In the genomic region with DNA sequence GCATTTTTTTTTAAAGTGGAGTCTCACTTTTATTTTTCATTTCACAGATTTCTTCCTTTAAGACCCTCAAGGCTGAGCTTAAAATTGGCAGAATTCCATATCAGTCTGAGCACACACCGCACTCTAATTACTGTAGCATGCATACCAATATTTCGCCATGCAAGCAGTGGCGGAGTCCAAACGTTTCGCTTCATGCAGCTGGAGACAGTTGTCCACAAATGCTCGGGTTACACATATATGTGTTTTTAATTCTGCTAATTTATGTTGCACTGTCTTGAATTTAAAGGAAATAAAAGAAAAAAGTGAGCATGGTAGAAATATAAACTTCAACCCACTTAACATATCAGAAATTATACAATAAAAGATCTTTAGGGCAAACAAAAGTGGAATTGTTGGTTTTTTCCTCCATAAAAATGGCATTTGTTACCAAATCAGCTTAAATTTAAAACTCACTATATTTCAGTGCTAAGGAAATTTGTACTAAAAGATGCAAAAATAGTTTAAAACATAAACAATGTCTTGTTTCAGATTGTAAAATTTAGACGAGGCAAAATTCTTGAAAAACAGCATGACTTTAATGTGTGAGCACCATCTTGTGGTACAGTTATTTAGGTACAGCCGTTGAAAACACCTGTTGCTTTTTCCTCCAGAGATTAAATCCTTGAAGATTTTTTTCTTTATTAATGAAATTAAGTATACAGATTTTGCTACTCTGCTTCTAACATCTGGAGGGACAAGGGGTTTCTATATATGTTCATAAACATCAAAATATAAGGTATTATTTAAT, we compare ENCODE assay signal across 8 cellular contexts. TPM values are rescaled to one million over a fixed set of nuclear protein-coding genes. Genes with fewer than 3 reads are reported as not detected.
DNase-seq lines count a peak whose midpoint lies in the region; ATAC-seq, FAIRE-seq and TF ChIP-seq lines count a peak whose summit lies in the region.

No MANE protein-coding gene starts in this region.

- peak in 1 of 2 experiments; percentile 17 for DNase-seq in Caco-2
- DNase-seq in GM23338 (ENCODE audit: low spot score), result peak; percentile 73
- peak; percentile 80 for DNase-seq in NCI-H2227 (lab: John Stamatoyannopoulos, UW; ENCODE audit: unreplicated experiment)
- DNase-seq in astrocyte (ENCODE audit: low read depth), result peak; percentile 22
- DNase-seq in iris pigment epithelial cell (ENCODE audit: low read depth), result peak; percentile 57
- DNase-seq in superior temporal gyrus (ENCODE audit: extremely low spot score), result peak; percentile 88

- no peaks in the 10 kb centered on the region for H4K20me1 ChIP-seq in GM23338 (replicated peaks; ENCODE audit: insufficient read depth)
- no peaks in the 10 kb centered on the region for H4K20me1 ChIP-seq in astrocyte (ENCODE audit: insufficient read depth, low read length)

- no peaks in the 10 kb centered on the region for H3K27me3 Mint-ChIP-seq in Caco-2 (ENCODE audit: insufficient read depth, unreplicated experiment)
- H3K27me3 Mint-ChIP-seq in GM23338 (ENCODE audit: insufficient read depth, low read depth, poor library complexity), result no peaks in the 10 kb centered on the region
- no peaks in the 10 kb centered on the region for H3K27me3 Mint-ChIP-seq in astrocyte (ENCODE audit: low read depth, unreplicated experiment)

- H3F3A ChIP-seq in GM23338 (replicated peaks; ENCODE audit: low read depth), result no peaks in the 10 kb centered on the region

- no peak for ATAC-seq in GM23338
- no peak for ATAC-seq in HG02981 (IDR thresholded peaks at IDR 0.05; ENCODE audit: unreplicated experiment)
- no peak for ATAC-seq in GM18858 (IDR thresholded peaks at IDR 0.05; ENCODE audit: unreplicated experiment)

- H3K9me3 Mint-ChIP-seq in Caco-2 (ENCODE audit: unreplicated experiment) (no peaks in the 10 kb centered on the region), GM23338 (no peaks in the 10 kb centered on the region), astrocyte (ENCODE audit: unreplicated experiment) (no peaks in the 10 kb centered on the region)

- no TSS peak for BruUV-seq in Caco-2 (replicated peaks; lab: Mats Ljungman, UMichigan)

- peak; percentile 79 for FAIRE-seq in astrocyte (lab: Jason Lieb, UNC)

- CTCF ChIA-PET in Caco-2 (lab: Charles Lee), result no interaction called here

- TF ChIP-seq CTCF in Caco-2 (IDR thresholded peaks at IDR 0.05; ENCODE audit: insufficient read depth in 1 of 2, low read depth in 1 of 2, low read length in 1 of 2, severe bottlenecking in 1 of 2, unreplicated experiment in 1 of 2) (peak; percentile 61 to 66), GM23338 (conservative IDR thresholded peaks at IDR 0.05; ENCODE audit: low read depth in 2 of 2) (peak; percentile 76 to 93), astrocyte (IDR thresholded peaks at IDR 0.05; ENCODE audit: insufficient read depth, low read depth, low read length) (peak; percentile 56)

- no peak overlapping the region for H3K4me2 ChIP-seq in GM23338
- peak overlapping the region; percentile 83 for H3K4me2 ChIP-seq in astrocyte (ENCODE audit: low read length)

- no peak overlapping the region for H3K27ac ChIP-seq in GM23338 (ENCODE audit: low read depth)
- H3K27ac ChIP-seq in astrocyte (ENCODE audit: low read depth, low read length), result no peak overlapping the region

- H3K36me3 Mint-ChIP-seq in Caco-2 (ENCODE audit: insufficient read depth, unreplicated experiment), result no peaks in the 10 kb centered on the region
- no peaks in the 10 kb centered on the region for H3K36me3 Mint-ChIP-seq in GM23338 (ENCODE audit: low read depth)
- no peaks in the 10 kb centered on the region for H3K36me3 Mint-ChIP-seq in astrocyte (ENCODE audit: low read depth, unreplicated experiment)

- H3K4me3 Mint-ChIP-seq in Caco-2 (ENCODE audit: unreplicated experiment) (no peak overlapping the region), GM23338 (no peak overlapping the region), astrocyte (ENCODE audit: unreplicated experiment) (no peak overlapping the region)

- H3K9me2 ChIP-seq in GM23338 (ENCODE audit: insufficient read depth), result no peaks in the 10 kb centered on the region

- H3K9me3 ChIP-seq in Caco-2, result no peaks in the 10 kb centered on the region
- no peaks in the 10 kb centered on the region for H3K9me3 ChIP-seq in astrocyte (ENCODE audit: insufficient read depth, low read depth, low read length)

- H3K4me3 ChIP-seq in Caco-2 (ENCODE audit: low read depth, low read length), result no peak overlapping the region
- H3K4me3 ChIP-seq in GM23338, result no peak overlapping the region
- H3K4me3 ChIP-seq in astrocyte (ENCODE audit: insufficient read depth, low read depth, low read length), result peak overlapping the region; percentile 19

- H2AFZ ChIP-seq in GM23338 (no peak overlapping the region), astrocyte (ENCODE audit: low read depth, low read length) (peak overlapping the region; percentile 0)

- H3K27me3 ChIP-seq in Caco-2 (replicated peaks; ENCODE audit: control insufficient read depth, insufficient read depth, low read length) (no peaks in the 10 kb centered on the region), GM23338 (ENCODE audit: insufficient read depth) (no peaks in the 10 kb centered on the region), astrocyte (ENCODE audit: insufficient read depth, low read length) (no peaks in the 10 kb centered on the region)

- peak overlapping the region; percentile 55 for H3K9ac ChIP-seq in astrocyte (ENCODE audit: low read length)

- POLR2A ChIA-PET in Caco-2 (lab: Charles Lee), result no interaction called here

- no peaks in the 10 kb centered on the region for H3K36me3 ChIP-seq in Caco-2 (ENCODE audit: control insufficient read depth, insufficient read depth, low read length)
- H3K36me3 ChIP-seq in GM23338 (ENCODE audit: insufficient read depth), result no peaks in the 10 kb centered on the region
- no peaks in the 10 kb centered on the region for H3K36me3 ChIP-seq in astrocyte (ENCODE audit: insufficient read depth, low read length)

- H3K27ac Mint-ChIP-seq in Caco-2 (ENCODE audit: unreplicated experiment), result no peak overlapping the region
- H3K27ac Mint-ChIP-seq in GM23338, result no peak overlapping the region
- no peak overlapping the region for H3K27ac Mint-ChIP-seq in astrocyte (ENCODE audit: unreplicated experiment)

- H3K4me1 ChIP-seq in Caco-2, result peaks cover 3% of the 10 kb centered on the region
- H3K4me1 ChIP-seq in GM23338 (ENCODE audit: insufficient read depth), result no peaks in the 10 kb centered on the region
- H3K4me1 ChIP-seq in astrocyte (ENCODE audit: insufficient read depth, low read length), result peaks cover 9% of the 10 kb centered on the region

- no peaks in the 10 kb centered on the region for H3K79me2 ChIP-seq in GM23338 (replicated peaks; ENCODE audit: insufficient read depth)
- H3K79me2 ChIP-seq in astrocyte (ENCODE audit: insufficient read depth, low read length), result no peaks in the 10 kb centered on the region

- intact Hi-C loops in Caco-2 (cut with micrococcal nuclease; ENCODE audit: unreplicated experiment), result loop anchor here (1.0 to 10.0 kb wide), 6 partner anchors 25 to 863 kb away; no protein-coding TSS in a partner anchor

- H3K4me1 Mint-ChIP-seq in Caco-2 (ENCODE audit: low read depth, unreplicated experiment), result no peaks in the 10 kb centered on the region
- no peaks in the 10 kb centered on the region for H3K4me1 Mint-ChIP-seq in GM23338
- peaks cover 5% of the 10 kb centered on the region for H3K4me1 Mint-ChIP-seq in astrocyte (ENCODE audit: low read depth, unreplicated experiment)

TF ChIP-seq in GM23338, 12 proteins besides CTCF, POLR2A, EP300 and RAD21 (continues in another document):
- TF ChIP-seq ZNF331 (CRISPR knock-in tag; IDR thresholded peaks at IDR 0.05; ENCODE audit: low read depth) (no peak), EZH2 (IDR thresholded peaks at IDR 0.05; ENCODE audit: low read depth, unreplicated experiment) (no peak), POLR2AphosphoS5 (IDR thresholded peaks at IDR 0.05; ENCODE audit: low read depth) (no peak), JUNB (IDR thresholded peaks at IDR 0.05; ENCODE audit: unreplicated experiment) (no peak), ZNF114 (CRISPR knock-in tag; IDR thresholded peaks at IDR 0.05) (no peak), NANOG (IDR thresholded peaks at IDR 0.05; ENCODE audit: borderline replicate concordance) (no peak), STAT1 (IDR thresholded peaks at IDR 0.05; ENCODE audit: unreplicated experiment) (no peak)
- TF ChIP-seq, protein P1, sequence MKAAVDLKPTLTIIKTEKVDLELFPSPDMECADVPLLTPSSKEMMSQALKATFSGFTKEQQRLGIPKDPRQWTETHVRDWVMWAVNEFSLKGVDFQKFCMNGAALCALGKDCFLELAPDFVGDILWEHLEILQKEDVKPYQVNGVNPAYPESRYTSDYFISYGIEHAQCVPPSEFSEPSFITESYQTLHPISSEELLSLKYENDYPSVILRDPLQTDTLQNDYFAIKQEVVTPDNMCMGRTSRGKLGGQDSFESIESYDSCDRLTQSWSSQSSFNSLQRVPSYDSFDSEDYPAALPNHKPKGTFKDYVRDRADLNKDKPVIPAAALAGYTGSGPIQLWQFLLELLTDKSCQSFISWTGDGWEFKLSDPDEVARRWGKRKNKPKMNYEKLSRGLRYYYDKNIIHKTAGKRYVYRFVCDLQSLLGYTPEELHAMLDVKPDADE (IDR thresholded peaks at IDR 0.05), result no peak

RNA-seq across cellular contexts. Expression of a gene that starts 24.1 kb away (rescaled TPM):
- total RNA-seq in Caco-2 (2022) (5.3 and 5.7 TPM in 2 replicates), astrocyte (7.5 and 8.7 TPM in 2 replicates)
- 21.1 and 21.2 TPM in 2 replicates for total RNA-seq in GM23338 (2014; rRNA removed; shearing (Covaris generic))
- 6.5 and 7.4 TPM in 2 replicates for polyA plus RNA-seq in GM23338 (2016; fragmentation: Nextera tagmentation; extraction: Ambion mirVana)

RNA-seq across cellular contexts. Expression of a gene that starts 30.0 kb away (rescaled TPM):
- total RNA-seq in Caco-2 (2022), result not detected in 2 replicates
- total RNA-seq in GM23338 (2014; rRNA removed; shearing (Covaris generic)), result 0.39 TPM in 1 of 2 replicates, not detected in the other
- 0.37 and 0.68 TPM in 2 replicates for polyA plus RNA-seq in GM23338 (2016; fragmentation: Nextera tagmentation; extraction: Ambion mirVana)
- total RNA-seq in astrocyte, result 1.9 and 2.3 TPM in 2 replicates
